In genomic region chr3:30687930-30688570, GRCh38 we compare ENCODE assay signal across 12 cellular contexts.
DNase-seq lines count a peak whose midpoint lies in the region; ATAC-seq lines count a peak whose summit lies in the region.
"Had no signal": no experiment of that assay in that cellular context is flagged by ENCODE, and none has a peak within 500 bp of the region (broad histone marks: within the 10 kb centered on the region; RNA-seq: fewer than 3 reads in every experiment).

No MANE protein-coding gene starts in this region.

- H3K4me1 ChIP-seq in mesenchymal stem cell (ENCODE audit: control insufficient read depth, insufficient read depth, low read depth, low read length) (peaks cover 17% of the 10 kb centered on the region), stomach smooth muscle (ENCODE audit: control insufficient read depth, insufficient read depth, low read length) (peaks cover 46% of the 10 kb centered on the region)

- WGBS in mesenchymal stem cell, result 84% methylated on average over 8 of the region's 8 CpGs

- no peak overlapping the region for H3K4me3 Mint-ChIP-seq in activated CD4-positive, alpha-beta T cell treated with anti-CD3 and anti-CD28 coated beads, Interleukin-2, amount 10 ng/mL, durations not matched to agents 7 days and 5 days
- no peak overlapping the region for H3K4me3 Mint-ChIP-seq in activated CD8-positive, alpha-beta T cell treated with anti-CD3 and anti-CD28 coated beads, Interleukin-2, amount 10 ng/mL, durations not matched to agents 7 days and 5 days

- H3K27ac ChIP-seq in mesenchymal stem cell (ENCODE audit: low read length, poor library complexity, severe bottlenecking) (peak overlapping the region; percentile 53), stomach smooth muscle (ENCODE audit: low read length) (peak overlapping the region; percentile 58)
- H3K27ac ChIP-seq: SK-N-MC had no signal

- peaks cover 87% of the 10 kb centered on the region for H3K4me1 Mint-ChIP-seq in activated CD4-positive, alpha-beta T cell treated with anti-CD3 and anti-CD28 coated beads, Interleukin-2, amount 10 ng/mL, durations not matched to agents 7 days and 5 days
- H3K4me1 Mint-ChIP-seq in activated CD8-positive, alpha-beta T cell treated with anti-CD3 and anti-CD28 coated beads, Interleukin-2, amount 10 ng/mL, durations not matched to agents 7 days and 5 days (ENCODE audit: low read depth), result peaks cover 79% of the 10 kb centered on the region

- no peaks in the 10 kb centered on the region for H3K9me3 Mint-ChIP-seq in activated CD4-positive, alpha-beta T cell treated with anti-CD3 and anti-CD28 coated beads, Interleukin-2, amount 10 ng/mL, durations not matched to agents 7 days and 5 days
- H3K9me3 Mint-ChIP-seq in activated CD8-positive, alpha-beta T cell treated with anti-CD3 and anti-CD28 coated beads, Interleukin-2, amount 10 ng/mL, durations not matched to agents 7 days and 5 days (ENCODE audit: insufficient read depth), result no peaks in the 10 kb centered on the region

- H4K91ac ChIP-seq in mesenchymal stem cell (ENCODE audit: low read length), result peak overlapping the region; percentile 52

- peak overlapping the region; percentile 50 for H3K9ac ChIP-seq in mesenchymal stem cell (ENCODE audit: low read length)
- H3K9ac ChIP-seq in stomach smooth muscle (ENCODE audit: low read length in 2 of 2), result no peak overlapping the region

- H3K14ac ChIP-seq in mesenchymal stem cell (ENCODE audit: low read length in 2 of 2), result no peak overlapping the region

- no peaks in the 10 kb centered on the region for H3K27me3 ChIP-seq in mesenchymal stem cell (ENCODE audit: control insufficient read depth in 1 of 2, insufficient read depth in 1 of 2, low read length in 2 of 2)
- H3K27me3 ChIP-seq in stomach smooth muscle (ENCODE audit: control insufficient read depth in 1 of 2, insufficient read depth in 2 of 2, low read length in 2 of 2), result no peaks in the 10 kb centered on the region
- H3K27me3 ChIP-seq: gastrocnemius medialis had no signal

- no peak overlapping the region for H2BK15ac ChIP-seq in mesenchymal stem cell (ENCODE audit: low read depth, poor library complexity, severe bottlenecking)

- peaks cover 87% of the 10 kb centered on the region for H3K36me3 Mint-ChIP-seq in activated CD4-positive, alpha-beta T cell treated with anti-CD3 and anti-CD28 coated beads, Interleukin-2, amount 10 ng/mL, durations not matched to agents 7 days and 5 days (ENCODE audit: low read depth)
- H3K36me3 Mint-ChIP-seq in activated CD8-positive, alpha-beta T cell treated with anti-CD3 and anti-CD28 coated beads, Interleukin-2, amount 10 ng/mL, durations not matched to agents 7 days and 5 days (ENCODE audit: low read depth), result peaks cover 86% of the 10 kb centered on the region

- peak overlapping the region; percentile 39 for H4K8ac ChIP-seq in mesenchymal stem cell (ENCODE audit: low read length)

- no peak overlapping the region for H2BK5ac ChIP-seq in mesenchymal stem cell (ENCODE audit: low read depth, low read length, poor library complexity, severe bottlenecking)

- peak overlapping the region; percentile 50 for H2BK120ac ChIP-seq in mesenchymal stem cell (ENCODE audit: low read depth, low read length)

- POLR2A ChIA-PET in activated CD4-positive, alpha-beta T cell treated with anti-CD3 and anti-CD28 coated beads, Interleukin-2, amount 10 ng/mL, durations not matched to agents 7 days and 5 days (lab: Charles Lee), result no interaction called here
- POLR2A ChIA-PET in activated CD8-positive, alpha-beta T cell treated with anti-CD3 and anti-CD28 coated beads, Interleukin-2, amount 10 ng/mL, durations not matched to agents 7 days and 5 days (lab: Charles Lee), result interaction anchor here (0.5 kb wide), 1 partner anchor 360 kb away, joined by 3 read pairs; no protein-coding TSS in a partner anchor

- H3K79me1 ChIP-seq in mesenchymal stem cell (replicated peaks; ENCODE audit: low read length, poor library complexity, severe bottlenecking), result peaks cover 27% of the 10 kb centered on the region

- ATAC-seq in activated CD8-positive, alpha-beta T cell treated with anti-CD3 and anti-CD28 coated beads, Interleukin-2, amount 10 ng/mL, durations not matched to agents 7 days and 5 days, result no peak
- ATAC-seq in HG03469 (IDR thresholded peaks at IDR 0.05; ENCODE audit: unreplicated experiment), result no peak
- no peak for ATAC-seq in GM19023 (IDR thresholded peaks at IDR 0.05; ENCODE audit: unreplicated experiment)
- ATAC-seq: gastrocnemius medialis had no signal

- H2AFZ ChIP-seq in mesenchymal stem cell (ENCODE audit: low read depth, low read length), result no peak overlapping the region

- peak overlapping the region in 1 of 2 experiments; percentile 82 for H3K18ac ChIP-seq in mesenchymal stem cell (ENCODE audit: low read depth in 1 of 2, low read length in 2 of 2)

- peaks cover 15 to 98% of the 10 kb centered on the region in 2 experiments for H3K36me3 ChIP-seq in mesenchymal stem cell (ENCODE audit: control insufficient read depth in 1 of 2, insufficient read depth in 2 of 2, low read depth in 1 of 2, low read length in 2 of 2)
- H3K36me3 ChIP-seq in stomach smooth muscle (ENCODE audit: control insufficient read depth in 2 of 2, insufficient read depth in 2 of 2, low read length in 2 of 2), result peaks cover 8% of the 10 kb centered on the region in 2 donors

- H3K27ac Mint-ChIP-seq in activated CD4-positive, alpha-beta T cell treated with anti-CD3 and anti-CD28 coated beads, Interleukin-2, amount 10 ng/mL, durations not matched to agents 7 days and 5 days, result peak overlapping the region; percentile 44
- peak overlapping the region; percentile 39 for H3K27ac Mint-ChIP-seq in activated CD8-positive, alpha-beta T cell treated with anti-CD3 and anti-CD28 coated beads, Interleukin-2, amount 10 ng/mL, durations not matched to agents 7 days and 5 days

- H2BK12ac ChIP-seq in mesenchymal stem cell (ENCODE audit: low read length in 2 of 2), result peak overlapping the region in 1 of 2 experiments; percentile 71

- H2AK5ac ChIP-seq in mesenchymal stem cell (ENCODE audit: low read length, severe bottlenecking), result peak overlapping the region; percentile 75

- no peaks in the 10 kb centered on the region for H3K27me3 Mint-ChIP-seq in activated CD4-positive, alpha-beta T cell treated with anti-CD3 and anti-CD28 coated beads, Interleukin-2, amount 10 ng/mL, durations not matched to agents 7 days and 5 days
- no peaks in the 10 kb centered on the region for H3K27me3 Mint-ChIP-seq in activated CD8-positive, alpha-beta T cell treated with anti-CD3 and anti-CD28 coated beads, Interleukin-2, amount 10 ng/mL, durations not matched to agents 7 days and 5 days (ENCODE audit: low read depth)

- H3K4me3 ChIP-seq in mesenchymal stem cell (ENCODE audit: insufficient read depth in 1 of 2, low read depth in 1 of 2, low read length in 2 of 2) (no peak overlapping the region), stomach smooth muscle (ENCODE audit: low read length in 2 of 2) (peak overlapping the region in 1 of 2 donors; percentile 3)
- H3K4me3 ChIP-seq: gastrocnemius medialis, SK-N-MC had no signal

- CTCF ChIA-PET in activated CD4-positive, alpha-beta T cell treated with anti-CD3 and anti-CD28 coated beads, Interleukin-2, amount 10 ng/mL, durations not matched to agents 7 days and 5 days (lab: Charles Lee), result interaction anchor here (0.5 to 1.7 kb wide), 5 partner anchors 9 to 489 kb away, joined by 3 to 4 read pairs (median 4); no protein-coding TSS in a partner anchor
- CTCF ChIA-PET in activated CD8-positive, alpha-beta T cell treated with anti-CD3 and anti-CD28 coated beads, Interleukin-2, amount 10 ng/mL, durations not matched to agents 7 days and 5 days (lab: Charles Lee), result interaction anchor here (0.9 to 1.7 kb wide), 7 partner anchors 10 to 645 kb away, joined by 3 to 5 read pairs (median 4); no protein-coding TSS in a partner anchor

- H3K23ac ChIP-seq in mesenchymal stem cell (ENCODE audit: low read length in 2 of 2), result peak overlapping the region in 1 of 2 experiments; percentile 72

- H3K4ac ChIP-seq in mesenchymal stem cell (ENCODE audit: low read depth in 1 of 2, low read length in 2 of 2), result peak overlapping the region in 1 of 2 experiments; percentile 15

- DNase-seq in activated CD4-positive, alpha-beta T cell treated with anti-CD3 and anti-CD28 coated beads, Interleukin-2, amount 10 ng/mL, durations not matched to agents 7 days and 5 days, result no peak
- no peak for DNase-seq in activated CD4-positive, alpha-beta T cell treated with anti-CD3 and anti-CD28 coated beads, Interleukin-2, amount 50 U/mL, for 48 hours
- DNase-seq in activated CD8-positive, alpha-beta T cell treated with anti-CD3 and anti-CD28 coated beads, Interleukin-2, amount 10 ng/mL, durations not matched to agents 7 days and 5 days, result no peak
- DNase-seq in mesenchymal stem cell (no peak), DMS153 (lab: John Stamatoyannopoulos, UW) (no peak)
- DNase-seq: gastrocnemius medialis, Kasumi-1, NCI-H446 had no signal

- H3K4me2 ChIP-seq in mesenchymal stem cell (ENCODE audit: low read length, poor library complexity, severe bottlenecking), result no peak overlapping the region

- no peaks in the 10 kb centered on the region for H3K9me3 ChIP-seq in mesenchymal stem cell (ENCODE audit: control insufficient read depth, low read length)
- H3K9me3 ChIP-seq in stomach smooth muscle (ENCODE audit: control insufficient read depth in 2 of 2, low read length in 2 of 2), result no peaks in the 10 kb centered on the region
- H3K9me3 ChIP-seq: gastrocnemius medialis had no signal
